25 cellular contexts compared by ENCODE assay signal in genomic region chr18:9240270-9240669, GRCh38.
DNase-seq lines count a peak whose midpoint lies in the region; ATAC-seq and TF ChIP-seq lines count a peak whose summit lies in the region.
"Had no signal": no experiment of that assay in that cellular context is flagged by ENCODE, and none has a peak within 500 bp of the region (broad histone marks: within the 10 kb centered on the region; RNA-seq: fewer than 3 reads in every experiment).

No MANE protein-coding gene starts in this region.

- H3K4me1 ChIP-seq in tibial artery (no peaks in the 10 kb centered on the region), BE2C (no peaks in the 10 kb centered on the region)
- H3K4me1 ChIP-seq: tibial nerve had no signal

- peaks cover 9% of the 10 kb centered on the region for H3K4me1 Mint-ChIP-seq in activated naive CD8-positive, alpha-beta T cell treated with anti-CD3 and anti-CD28 coated beads, Interleukin-2, amount 50 U/mL, for 24 hours
- no peaks in the 10 kb centered on the region for H3K4me1 Mint-ChIP-seq in activated naive CD8-positive, alpha-beta T cell treated with anti-CD3 and anti-CD28 coated beads for 36 hours
- peaks cover 58% of the 10 kb centered on the region for H3K4me1 Mint-ChIP-seq in stimulated activated effector memory CD8-positive, alpha-beta T cell treated with anti-CD3 and anti-CD28 coated beads, Interleukin-12 subunit alpha, Interleukin-12 subunit beta, amount 100 ng/mL, for 72 hours
- H3K4me1 Mint-ChIP-seq: mesothelial cell of epicardium, nephron progenitor cell had no signal

- H3K36me3 ChIP-seq in tibial artery (peaks cover 18 to 44% (median 43%) of the 10 kb centered on the region in 3 donors), BE2C (no peaks in the 10 kb centered on the region)

- no peak for DNase-seq in activated naive CD8-positive, alpha-beta T cell treated with anti-CD3 and anti-CD28 coated beads, Interleukin-2, amount 50 U/mL, for 24 hours
- no peak for DNase-seq in activated naive CD8-positive, alpha-beta T cell treated with anti-CD3 and anti-CD28 coated beads for 36 hours
- DNase-seq in NOMO-1 (lab: John Stamatoyannopoulos, UW; ENCODE audit: unreplicated experiment in 2 of 2) (peak; percentile 63 to 80), tibial artery (no peak), BE2C (no peak)
- no peak for DNase-seq in stimulated activated effector memory CD8-positive, alpha-beta T cell treated with anti-CD3 and anti-CD28 coated beads, Interleukin-12 subunit alpha, Interleukin-12 subunit beta, amount 100 ng/mL, for 72 hours (ENCODE audit: low spot score in 2 of 2)
- no peak for DNase-seq in stimulated activated CD4-positive, alpha-beta T cell treated with anti-CD3 and anti-CD28 coated beads, Interleukin-2, amount 100 ng/mL, for 48 hours
- DNase-seq: activated CD4-positive, CD25-positive, alpha-beta regulatory T cell; activated effector memory CD4-positive, alpha-beta T cell treated with anti-CD3 and anti-CD28 coated beads, Interleukin-2, amount 50 U/mL, for 16 hours; CD4-positive, alpha-beta memory T cell; GDM1; heart right ventricle; MM.1S; NCI-H187 treated with DMSO at 0.1 percent for 48 hours; NCI-H2227 treated with DMSO at 0.1 percent for 48 hours; nephron progenitor cell; posterior cingulate gyrus; SK-N-SH; stimulated activated naive CD4-positive, alpha-beta T cell had no signal

- peak overlapping the region; percentile 76 for H3K27ac Mint-ChIP-seq in activated naive CD8-positive, alpha-beta T cell treated with anti-CD3 and anti-CD28 coated beads, Interleukin-2, amount 50 U/mL, for 24 hours
- no peak overlapping the region for H3K27ac Mint-ChIP-seq in activated naive CD8-positive, alpha-beta T cell treated with anti-CD3 and anti-CD28 coated beads for 36 hours
- H3K27ac Mint-ChIP-seq in stimulated activated effector memory CD8-positive, alpha-beta T cell treated with anti-CD3 and anti-CD28 coated beads, Interleukin-12 subunit alpha, Interleukin-12 subunit beta, amount 100 ng/mL, for 72 hours: peak overlapping the region; percentile 73
- H3K27ac Mint-ChIP-seq: mesothelial cell of epicardium, nephron progenitor cell had no signal

- H3K27me3 ChIP-seq in tibial artery: no peaks in the 10 kb centered on the region
- H3K27me3 ChIP-seq in BE2C: no peaks in the 10 kb centered on the region
- H3K27me3 ChIP-seq: cardiac muscle cell, heart right ventricle, tibial nerve had no signal

- H3K27me3 Mint-ChIP-seq in activated naive CD8-positive, alpha-beta T cell treated with anti-CD3 and anti-CD28 coated beads, Interleukin-2, amount 50 U/mL, for 24 hours: no peaks in the 10 kb centered on the region
- H3K27me3 Mint-ChIP-seq in activated naive CD8-positive, alpha-beta T cell treated with anti-CD3 and anti-CD28 coated beads for 36 hours: no peaks in the 10 kb centered on the region
- H3K27me3 Mint-ChIP-seq: CD4-positive, alpha-beta memory T cell; IgD-negative memory B cell had no signal

- H3K36me3 Mint-ChIP-seq in activated naive CD8-positive, alpha-beta T cell treated with anti-CD3 and anti-CD28 coated beads, Interleukin-2, amount 50 U/mL, for 24 hours (ENCODE audit: low read depth): peaks cover 36% of the 10 kb centered on the region
- peaks cover 24% of the 10 kb centered on the region for H3K36me3 Mint-ChIP-seq in activated naive CD8-positive, alpha-beta T cell treated with anti-CD3 and anti-CD28 coated beads for 36 hours
- H3K36me3 Mint-ChIP-seq in stimulated activated effector memory CD8-positive, alpha-beta T cell treated with anti-CD3 and anti-CD28 coated beads, Interleukin-12 subunit alpha, Interleukin-12 subunit beta, amount 100 ng/mL, for 72 hours: peaks cover 99% of the 10 kb centered on the region

- ATAC-seq in activated naive CD8-positive, alpha-beta T cell treated with anti-CD3 and anti-CD28 coated beads, Interleukin-2, amount 50 U/mL, for 24 hours: peak; percentile 66
- peak; percentile 59 for ATAC-seq in GM19463 (IDR thresholded peaks at IDR 0.05; ENCODE audit: unreplicated experiment)
- peak; percentile 90 for ATAC-seq in stimulated activated effector memory CD8-positive, alpha-beta T cell treated with anti-CD3 and anti-CD28 coated beads, Interleukin-12 subunit alpha, Interleukin-12 subunit beta, amount 100 ng/mL, for 72 hours
- ATAC-seq: heart right ventricle, left lobe of liver had no signal

- no peaks in the 10 kb centered on the region for H3K9me3 Mint-ChIP-seq in activated naive CD8-positive, alpha-beta T cell treated with anti-CD3 and anti-CD28 coated beads, Interleukin-2, amount 50 U/mL, for 24 hours
- no peaks in the 10 kb centered on the region for H3K9me3 Mint-ChIP-seq in activated naive CD8-positive, alpha-beta T cell treated with anti-CD3 and anti-CD28 coated beads for 36 hours
- no peaks in the 10 kb centered on the region for H3K9me3 Mint-ChIP-seq in stimulated activated effector memory CD8-positive, alpha-beta T cell treated with anti-CD3 and anti-CD28 coated beads, Interleukin-12 subunit alpha, Interleukin-12 subunit beta, amount 100 ng/mL, for 72 hours
- H3K9me3 Mint-ChIP-seq: IgD-negative memory B cell, mesothelial cell of epicardium, nephron progenitor cell had no signal

- no peak overlapping the region for H3K4me3 ChIP-seq in tibial artery
- H3K4me3 ChIP-seq in BE2C (ENCODE audit: low read depth, low read length): no peak overlapping the region
- H3K4me3 ChIP-seq: cardiac muscle cell, heart right ventricle, tibial nerve had no signal

- no peak overlapping the region for H3K27ac ChIP-seq in tibial artery
- H3K27ac ChIP-seq: cardiac muscle cell, heart right ventricle, tibial nerve had no signal

- intact Hi-C loops in tibial artery (cut with DNase I; ENCODE audit: low total_unique reads): no loop called here

- no peak overlapping the region for H3K4me3 Mint-ChIP-seq in activated naive CD8-positive, alpha-beta T cell treated with anti-CD3 and anti-CD28 coated beads, Interleukin-2, amount 50 U/mL, for 24 hours
- no peak overlapping the region for H3K4me3 Mint-ChIP-seq in activated naive CD8-positive, alpha-beta T cell treated with anti-CD3 and anti-CD28 coated beads for 36 hours
- peak overlapping the region; percentile 6 for H3K4me3 Mint-ChIP-seq in stimulated activated effector memory CD8-positive, alpha-beta T cell treated with anti-CD3 and anti-CD28 coated beads, Interleukin-12 subunit alpha, Interleukin-12 subunit beta, amount 100 ng/mL, for 72 hours
- H3K4me3 Mint-ChIP-seq: CD4-positive, alpha-beta memory T cell; IgD-negative memory B cell; mesothelial cell of epicardium; nephron progenitor cell had no signal

- no peak for TF ChIP-seq CTCF in tibial artery (IDR thresholded peaks at IDR 0.05)
- no peak for TF ChIP-seq CTCF in BE2C (IDR thresholded peaks at IDR 0.05; ENCODE audit: low read depth, low read length)

- H3K9me3 ChIP-seq in tibial artery (no peaks in the 10 kb centered on the region), BE2C (no peaks in the 10 kb centered on the region)
- H3K9me3 ChIP-seq: heart right ventricle, SK-N-SH, tibial nerve had no signal

Comparison
In these comparisons a context has a peak if more than half of its experiments do, and no peak if none do; other contexts are left out.
1. DNase-seq: peak in NOMO-1 (2 of 2); none in activated naive CD8-positive, alpha-beta T cell treated with anti-CD3 and anti-CD28 coated beads, Interleukin-2, amount 50 U/mL, for 24 hours (single experiment), activated naive CD8-positive, alpha-beta T cell treated with anti-CD3 and anti-CD28 coated beads for 36 hours (single experiment), stimulated activated effector memory CD8-positive, alpha-beta T cell treated with anti-CD3 and anti-CD28 coated beads, Interleukin-12 subunit alpha, Interleukin-12 subunit beta, amount 100 ng/mL, for 72 hours (0 of 2), tibial artery (0 of 2), BE2C (single experiment) and stimulated activated CD4-positive, alpha-beta T cell treated with anti-CD3 and anti-CD28 coated beads, Interleukin-2, amount 100 ng/mL, for 48 hours (0 of 2).
2. Peak in every context shown above with its lines, with median percentiles within 50 percentile points of each other: ATAC-seq.